In genomic region chr9:19102631-19103345, GRCh38 we compare ENCODE assay signal across 8 cellular contexts. TPM values are rescaled to one million over a fixed set of nuclear protein-coding genes. Genes with fewer than 3 reads are reported as not detected.
DNase-seq lines count a peak whose midpoint lies in the region; TF ChIP-seq lines count a peak whose summit lies in the region.

TSS of gene HAUS6 (minus strand) at chr9:19102904. CDS start at chr9:19102651, 253 bp downstream.

- peaks cover 30% of the 10 kb centered on the region for H3K4me1 Mint-ChIP-seq in nephron
- H3K4me1 Mint-ChIP-seq in stimulated activated naive CD8-positive, alpha-beta T cell treated with anti-CD3 and anti-CD28 coated beads, Interleukin-15, Interleukin-2, amounts not matched to agents 100 ng/mL and 50 ng/mL, for 24 hours (ENCODE audit: low read depth): peaks cover 36% of the 10 kb centered on the region

- peak; percentile 95 for DNase-seq in GDM1 (lab: John Stamatoyannopoulos, UW)
- peak; percentile 95 to 96 for DNase-seq in HAP-1 (ENCODE audit: low spot score in 2 of 2)
- DNase-seq in MM.1S: peak; percentile 87
- DNase-seq in SIG-M5 (lab: John Stamatoyannopoulos, UW): peak; percentile 77
- DNase-seq in activated gamma-delta T cell (lab: John Stamatoyannopoulos, UW): peak; percentile 83
- peak; percentile 97 for DNase-seq in fibroblast of the aortic adventitia (ENCODE audit: low read depth)

- peaks cover 12% of the 10 kb centered on the region for H3K36me3 ChIP-seq in HAP-1 (replicated peaks)
- H3K36me3 ChIP-seq in MM.1S (replicated peaks; ENCODE audit: insufficient read depth, low read length): no peaks in the 10 kb centered on the region

- H3K27ac Mint-ChIP-seq in nephron: peak within 1 kb of the TSS; percentile 75 to 95 (median 89)
- peak within 1 kb of the TSS; percentile 95 for H3K27ac Mint-ChIP-seq in stimulated activated naive CD8-positive, alpha-beta T cell treated with anti-CD3 and anti-CD28 coated beads, Interleukin-15, Interleukin-2, amounts not matched to agents 100 ng/mL and 50 ng/mL, for 24 hours

- H3K9me3 Mint-ChIP-seq in nephron: no peaks in the 10 kb centered on the region
- no peaks in the 10 kb centered on the region for H3K9me3 Mint-ChIP-seq in stimulated activated naive CD8-positive, alpha-beta T cell treated with anti-CD3 and anti-CD28 coated beads, Interleukin-15, Interleukin-2, amounts not matched to agents 100 ng/mL and 50 ng/mL, for 24 hours

- no peak for TF ChIP-seq CTCF in MM.1S (IDR thresholded peaks at IDR 0.05; ENCODE audit: low read length)
- TF ChIP-seq CTCF in fibroblast of the aortic adventitia (IDR thresholded peaks at IDR 0.05; ENCODE audit: insufficient read depth, low read length): peak; percentile 78
- peak; percentile 46 to 56 (median 50) for TF ChIP-seq CTCF in nephron (IDR thresholded peaks at IDR 0.05; ENCODE audit: unreplicated experiment in 3 of 3)

- peak within 1 kb of the TSS; percentile 92 for H2AFZ ChIP-seq in MM.1S (ENCODE audit: low read length)

- peak within 1 kb of the TSS; percentile 62 for H3K4me2 ChIP-seq in MM.1S (ENCODE audit: low read depth, low read length)

- H3K27me3 ChIP-seq in HAP-1 (ENCODE audit: low read depth) (no peaks in the 10 kb centered on the region), MM.1S (replicated peaks; ENCODE audit: insufficient read depth, low read length) (no peaks in the 10 kb centered on the region)

- H3K4me1 ChIP-seq in HAP-1 (peaks cover 22% of the 10 kb centered on the region), MM.1S (ENCODE audit: low read length) (no peaks in the 10 kb centered on the region)

- H3K4me3 ChIP-seq in HAP-1 (peak within 1 kb of the TSS; percentile 79), MM.1S (ENCODE audit: low read length) (peak within 1 kb of the TSS; percentile 73), fibroblast of the aortic adventitia (ENCODE audit: low read depth, low read length) (peak within 1 kb of the TSS; percentile 73)

- H3K27ac ChIP-seq in MM.1S (ENCODE audit: low read length): peak within 1 kb of the TSS; percentile 31; the same call in 1 of the 2 replicates

- H3K27me3 Mint-ChIP-seq in nephron (ENCODE audit: low read depth): no peaks in the 10 kb centered on the region
- H3K27me3 Mint-ChIP-seq in stimulated activated naive CD8-positive, alpha-beta T cell treated with anti-CD3 and anti-CD28 coated beads, Interleukin-15, Interleukin-2, amounts not matched to agents 100 ng/mL and 50 ng/mL, for 24 hours: no peaks in the 10 kb centered on the region

- no peaks in the 10 kb centered on the region for H3K9me2 ChIP-seq in MM.1S (replicated peaks; ENCODE audit: insufficient read depth, low read length)

- H3K9me3 ChIP-seq in HAP-1 (no peaks in the 10 kb centered on the region), MM.1S (replicated peaks; ENCODE audit: insufficient read depth, low read length) (no peaks in the 10 kb centered on the region)

- peaks cover 15% of the 10 kb centered on the region for H3K36me3 Mint-ChIP-seq in nephron (ENCODE audit: low read depth)
- peaks cover 22% of the 10 kb centered on the region for H3K36me3 Mint-ChIP-seq in stimulated activated naive CD8-positive, alpha-beta T cell treated with anti-CD3 and anti-CD28 coated beads, Interleukin-15, Interleukin-2, amounts not matched to agents 100 ng/mL and 50 ng/mL, for 24 hours (ENCODE audit: low read depth)

- in situ Hi-C loops in HAP-1 (cut with MboI; ENCODE audit: low sequenced_read_pairs): no loop called here

- H3K79me2 ChIP-seq in MM.1S (ENCODE audit: low read length): peaks cover 32% of the 10 kb centered on the region

- no peaks in the 10 kb centered on the region for H4K20me1 ChIP-seq in MM.1S (ENCODE audit: insufficient read depth, low read length)

- peak within 1 kb of the TSS; percentile 97 to 98 (median 98) for H3K4me3 Mint-ChIP-seq in nephron
- peak within 1 kb of the TSS; percentile 99 for H3K4me3 Mint-ChIP-seq in stimulated activated naive CD8-positive, alpha-beta T cell treated with anti-CD3 and anti-CD28 coated beads, Interleukin-15, Interleukin-2, amounts not matched to agents 100 ng/mL and 50 ng/mL, for 24 hours

- peak within 1 kb of the TSS; percentile 61 for H3K9ac ChIP-seq in MM.1S (ENCODE audit: low read length)

- H3F3A ChIP-seq in MM.1S (ENCODE audit: insufficient read depth, low read length): 0 out of 2 replicates have a peak, but pooled peaks cover 2% of the 10 kb centered on the region

RNA-seq across cellular contexts. Expression of gene HAUS6, which starts in this region (rescaled TPM):
- 15.3 and 26.8 TPM in 2 replicates for total RNA-seq in fibroblast of the aortic adventitia (ENCODE audit: low replicate concordance)

Comparison
In these comparisons a context has a peak if more than half of its experiments do, and no peak if none do; other contexts are left out.
1. Peak in every context shown above with its lines: DNase-seq, H3K4me3 ChIP-seq and H3K27ac ChIP-seq.